8 cellular contexts compared by ENCODE assay signal in genomic region chr19:12670159-12670928, GRCh38. TPM values are rescaled to one million over a fixed set of nuclear protein-coding genes. Genes with fewer than 3 reads are reported as not detected.
DNase-seq lines count a peak whose midpoint lies in the region; ATAC-seq, FAIRE-seq and TF ChIP-seq lines count a peak whose summit lies in the region.

No MANE protein-coding gene starts in this region.

- POLR2A ChIA-PET in K562 (lab: Yijun Ruan, JAX): interaction anchor here (0.8 to 4.7 kb wide), 3 partner anchors 10 to 125 kb away, joined by 3 to 39 read pairs (median 3); partner anchors contain the start of gene DHPS

- H3K27me3 Mint-ChIP-seq in activated T-cell treated with anti-CD3 and anti-CD28 coated beads, Interleukin-2, amount 50 U/mL, for 4 hours (ENCODE audit: low read depth): no peaks in the 10 kb centered on the region
- no peaks in the 10 kb centered on the region for H3K27me3 Mint-ChIP-seq in type B pancreatic cell

- H3K9me3 Mint-ChIP-seq in activated T-cell treated with anti-CD3 and anti-CD28 coated beads, Interleukin-2, amount 50 U/mL, for 4 hours: no peaks in the 10 kb centered on the region
- H3K9me3 Mint-ChIP-seq in type B pancreatic cell: no peaks in the 10 kb centered on the region

- no peaks in the 10 kb centered on the region for H3K27me3 ChIP-seq in K562 (ENCODE audit: control insufficient read depth in 2 of 2, insufficient read depth in 2 of 2, low read length in 2 of 2)
- no peaks in the 10 kb centered on the region for H3K27me3 ChIP-seq in lower lobe of right lung (ENCODE audit: low read depth)

- H3K4me2 ChIP-seq in K562 (ENCODE audit: insufficient read depth, low read length): peak overlapping the region; percentile 88

- FAIRE-seq in K562 (lab: Jason Lieb, UNC): peak; percentile 26

- H3K36me3 Mint-ChIP-seq in activated T-cell treated with anti-CD3 and anti-CD28 coated beads, Interleukin-2, amount 50 U/mL, for 4 hours (ENCODE audit: insufficient read depth): peaks cover 16% of the 10 kb centered on the region
- peaks cover 14% of the 10 kb centered on the region for H3K36me3 Mint-ChIP-seq in type B pancreatic cell

- H3K4me1 Mint-ChIP-seq in activated T-cell treated with anti-CD3 and anti-CD28 coated beads, Interleukin-2, amount 50 U/mL, for 4 hours (ENCODE audit: low read depth): peaks cover 38% of the 10 kb centered on the region
- peaks cover 18% of the 10 kb centered on the region for H3K4me1 Mint-ChIP-seq in type B pancreatic cell (ENCODE audit: unreplicated experiment)

- peak overlapping the region; percentile 94 for H3K4me3 Mint-ChIP-seq in activated T-cell treated with anti-CD3 and anti-CD28 coated beads, Interleukin-2, amount 50 U/mL, for 4 hours
- H3K4me3 Mint-ChIP-seq in type B pancreatic cell: peak overlapping the region; percentile 99

- no peak for DNase-seq in activated T-cell treated with anti-CD3 and anti-CD28 coated beads, Interleukin-2, amount 50 U/mL, for 4 hours
- no peak for DNase-seq in activated T-cell treated with anti-CD3 and anti-CD28 coated beads for 4 hours
- no peak for DNase-seq in K562 (ENCODE audit: extremely low read depth in 1 of 4, low spot score in 3 of 4)
- DNase-seq in lower lobe of right lung: no peak
- no peak for DNase-seq in type B pancreatic cell (ENCODE audit: extremely low spot score, unreplicated experiment)
- DNase-seq in activated effector memory CD4-positive, alpha-beta T cell treated with anti-CD3 and anti-CD28 coated beads, Interleukin-2, amount 50 U/mL, for 16 hours: no peak
- no peak for DNase-seq in NCI-H1092 (lab: John Stamatoyannopoulos, UW)

- H4K20me1 ChIP-seq in K562 (replicated peaks; ENCODE audit: control insufficient read depth, insufficient read depth, low read length): peaks cover 5% of the 10 kb centered on the region; the same call in 1 of the 2 replicates

- 21% methylated on average over 25 of the region's 26 CpGs for WGBS in K562 (ENCODE audit: insufficient coverage, low coverage, missing lambda C conversion rate)

- no peak for TF ChIP-seq EP300 in K562 (IDR thresholded peaks at IDR 0.05; ENCODE audit: low read length)

- no peak for TF ChIP-seq CTCF in K562 (IDR thresholded peaks at IDR 0.05 in 2 of 3, conservative IDR thresholded peaks at IDR 0.05 in 1 of 3; ENCODE audit: insufficient read depth in 2 of 3, low read depth in 1 of 3, low read length in 3 of 3)
- TF ChIP-seq CTCF in lower lobe of right lung (IDR thresholded peaks at IDR 0.05): no peak
- TF ChIP-seq CTCF in type B pancreatic cell (conservative IDR thresholded peaks at IDR 0.05): no peak

- intact Hi-C loops in K562 (cut with micrococcal nuclease): no loop called here
- intact Hi-C loops in lower lobe of right lung (cut with DNase I): no loop called here

- CTCF ChIA-PET in K562 (lab: Yijun Ruan, JAX; ENCODE audit: low intra/inter-chr PET ratio): interaction anchor here (0.7 kb wide), 1 partner anchor 608 kb away, joined by 3 read pairs; no protein-coding TSS in a partner anchor

- peaks cover 43% of the 10 kb centered on the region; the same call in 2 of the 3 replicates for H3K36me3 ChIP-seq in K562 (ENCODE audit: control insufficient read depth, insufficient read depth, low read length)
- peaks cover 40% of the 10 kb centered on the region for H3K36me3 ChIP-seq in lower lobe of right lung

- peak overlapping the region; percentile 74 for H3K4me3 ChIP-seq in K562
- H3K4me3 ChIP-seq in lower lobe of right lung: peak overlapping the region; percentile 95

- peak overlapping the region; percentile 98 for H2AFZ ChIP-seq in K562 (ENCODE audit: low read depth, low read length)

- TF ChIP-seq POLR2A in K562 (conservative IDR thresholded peaks at IDR 0.05): peak; percentile 40; the same call in 1 of the 2 replicates

- H3K27ac ChIP-seq in K562 (ENCODE audit: extremely low read depth, low read depth, low read length) (peak overlapping the region; percentile 94), lower lobe of right lung (peak overlapping the region; percentile 98)

- no peak for TF ChIP-seq RAD21 in K562 (CRISPR knock-in tag; conservative IDR thresholded peaks at IDR 0.05 in 1 of 2, IDR thresholded peaks at IDR 0.05 in 1 of 2)

- H3K79me2 ChIP-seq in K562 (ENCODE audit: control insufficient read depth, insufficient read depth, low read length): peaks cover 34% of the 10 kb centered on the region

- H3K9me1 ChIP-seq in K562 (ENCODE audit: control insufficient read depth, insufficient read depth, low read length): no peaks in the 10 kb centered on the region

- in situ Hi-C loops in K562 (cut with MboI): loop anchor here (5.0 to 10.0 kb wide), 2 partner anchors 108 to 466 kb away; no protein-coding TSS in a partner anchor

- H3K9me3 ChIP-seq in K562 (replicated peaks; ENCODE audit: control insufficient read depth, insufficient read depth, low read depth, low read length): no peaks in the 10 kb centered on the region
- no peaks in the 10 kb centered on the region for H3K9me3 ChIP-seq in lower lobe of right lung

- BruUV-seq in K562 (replicated peaks; lab: Mats Ljungman, UMichigan): no TSS peak

- H3K27ac Mint-ChIP-seq in type B pancreatic cell: peak overlapping the region; percentile 98

- no peak for ATAC-seq in activated T-cell treated with anti-CD3 and anti-CD28 coated beads, Interleukin-2, amount 50 U/mL, for 4 hours
- ATAC-seq in K562: no peak
- ATAC-seq in lower lobe of right lung: no peak
- ATAC-seq in GM21390 (IDR thresholded peaks at IDR 0.05; ENCODE audit: unreplicated experiment): no peak

- peak overlapping the region; percentile 88 to 100 for H3K9ac ChIP-seq in K562 (ENCODE audit: insufficient read depth in 1 of 2, low read depth in 2 of 2, low read length in 2 of 2)

- H3K4me1 ChIP-seq in K562 (replicated peaks in 1 of 2; ENCODE audit: control insufficient read depth in 2 of 2, insufficient read depth in 2 of 2, low read length in 2 of 2) (peaks cover 18 to 51% of the 10 kb centered on the region in 2 experiments; a peak in 4 of 5 replicates), lower lobe of right lung (peaks cover 40% of the 10 kb centered on the region)

RNA-seq across cellular contexts. Expression of gene WDR83, which starts 3.7 kb away (rescaled TPM):
- 10 to 100 TPM; 27.8 to 29.6 (median 28.3) TPM for total RNA-seq in activated T-cell treated with anti-CD3 and anti-CD28 coated beads, Interleukin-2, amount 50 U/mL, for 4 hours
- 11.3 and 29.1 TPM in 2 replicates for total RNA-seq in K562 (2011; cell fraction: chromatin; rRNA removed; ENCODE audit: low replicate concordance)
- 26.8 and 27.0 TPM in 2 replicates for total RNA-seq in K562 (2011; cell fraction: nucleolus; rRNA removed)
- 13.4 and 19.2 TPM in 2 replicates for total RNA-seq in K562 (2011; cell fraction: nucleoplasm; rRNA removed)
- total RNA-seq in K562 (2014; rRNA removed): 19.7 and 21.3 TPM in 2 replicates
- 3.1 and 4.0 TPM in 2 replicates for total RNA-seq in K562 (2014; rRNA removed; fragmentation: Illumina TruSeq; extraction: Trizol)
- 9.3 and 9.5 TPM in 2 replicates for total RNA-seq in K562 (2015; rRNA removed; fragmentation: Illumina TruSeq; extraction: Trizol)
- 16.7 and 17.7 TPM in 2 replicates for total RNA-seq in K562 (2021)
- 4.2 and 4.7 TPM in 2 replicates for polyA plus RNA-seq in K562 (2011; rRNA removed)
- 7.6 and 13.2 TPM in 2 replicates for polyA plus RNA-seq in K562 (2011; cell fraction: cytosol; rRNA removed)
- polyA plus RNA-seq in K562 (2011; cell fraction: nucleus; rRNA removed): 9.2 and 15.7 TPM in 2 replicates
- polyA plus RNA-seq in K562 (2012): 11.6 and 12.0 TPM in 2 replicates
- 3.9 and 9.8 TPM in 2 replicates for polyA plus RNA-seq in K562 (2014; fragmentation: Illumina TruSeq; extraction: Trizol)
- polyA plus RNA-seq in K562 (2014; fragmentation: Nextera tagmentation; extraction: Ambion mirVana): 1 to 10 TPM in 1 of 2 experiments, under 1 TPM in 1; 0.52 to 2.9 TPM
- polyA plus RNA-seq in K562 (2014; rRNA removed): 13.9 and 17.5 TPM in 2 replicates
- polyA minus RNA-seq in K562 (2011; rRNA and poly(A)+ RNA removed): 3.3 and 3.6 TPM in 2 replicates
- polyA minus RNA-seq in K562 (2011; cell fraction: cytosol; rRNA and poly(A)+ RNA removed): 3.4 and 9.1 TPM in 2 replicates
- polyA minus RNA-seq in K562 (2011; cell fraction: nucleus; rRNA and poly(A)+ RNA removed): 9.2 and 11.2 TPM in 2 replicates
- total RNA-seq in lower lobe of right lung: 8.6 TPM
- total RNA-seq in type B pancreatic cell (ENCODE audit: low replicate concordance): 9.8 and 14.6 TPM in 2 replicates

RNA-seq across cellular contexts. Expression of gene MAN2B1, which starts 3.8 kb away (rescaled TPM):
- total RNA-seq in activated T-cell treated with anti-CD3 and anti-CD28 coated beads, Interleukin-2, amount 50 U/mL, for 4 hours: 100 to 1,000 TPM in 2 of 3 donors, 10 to 100 TPM in 1; 97.3 to 131 (median 127) TPM
- 35.1 and 100 TPM in 2 replicates for total RNA-seq in K562 (2011; cell fraction: chromatin; rRNA removed; ENCODE audit: low replicate concordance)
- total RNA-seq in K562 (2011; cell fraction: nucleolus; rRNA removed): 56.7 and 73.5 TPM in 2 replicates
- total RNA-seq in K562 (2011; cell fraction: nucleoplasm; rRNA removed): 48.1 and 50.2 TPM in 2 replicates
- total RNA-seq in K562 (2014; rRNA removed) (19.3 and 21.6 TPM in 2 replicates), K562 (2014; rRNA removed; fragmentation: Illumina TruSeq; extraction: Trizol) (5.3 and 6.6 TPM in 2 replicates), K562 (2015; rRNA removed; fragmentation: Illumina TruSeq; extraction: Trizol) (10.1 and 11.6 TPM in 2 replicates), K562 (2021) (33.8 and 34.0 TPM in 2 replicates), lower lobe of right lung (251 TPM), type B pancreatic cell (ENCODE audit: low replicate concordance) (90.6 and 95.4 TPM in 2 replicates)
- polyA plus RNA-seq in K562 (2011; rRNA removed) (8.1 and 12.5 TPM in 2 replicates), K562 (2014; fragmentation: Illumina TruSeq; extraction: Trizol) (11.4 and 18.0 TPM in 2 replicates), K562 (2014; fragmentation: Nextera tagmentation; extraction: Ambion mirVana) (under 1 TPM; 0.59 to 0.63 TPM), K562 (2014; rRNA removed) (14.2 and 14.7 TPM in 2 replicates)
- polyA plus RNA-seq in K562 (2011; cell fraction: cytosol; rRNA removed): 14.8 and 16.0 TPM in 2 replicates
- polyA plus RNA-seq in K562 (2011; cell fraction: nucleus; rRNA removed): 28.1 and 46.7 TPM in 2 replicates
- polyA plus RNA-seq in K562 (2012): 27.2 and 62.0 TPM in 2 replicates
- polyA minus RNA-seq in K562 (2011; rRNA and poly(A)+ RNA removed): 5.9 and 7.1 TPM in 2 replicates
- 16.4 and 27.7 TPM in 2 replicates for polyA minus RNA-seq in K562 (2011; cell fraction: cytosol; rRNA and poly(A)+ RNA removed)
- 15.1 and 18.4 TPM in 2 replicates for polyA minus RNA-seq in K562 (2011; cell fraction: nucleus; rRNA and poly(A)+ RNA removed)

RNA-seq across cellular contexts. Expression of gene DHPS, which starts 11.3 kb away (rescaled TPM):
- total RNA-seq in activated T-cell treated with anti-CD3 and anti-CD28 coated beads, Interleukin-2, amount 50 U/mL, for 4 hours: 100 to 1,000 TPM; 129 to 137 (median 132) TPM
- 194 and 333 TPM in 2 replicates for total RNA-seq in K562 (2011; cell fraction: chromatin; rRNA removed; ENCODE audit: low replicate concordance)
- total RNA-seq in K562 (2011; cell fraction: nucleolus; rRNA removed): 225 and 240 TPM in 2 replicates
- 169 and 186 TPM in 2 replicates for total RNA-seq in K562 (2011; cell fraction: nucleoplasm; rRNA removed)
- total RNA-seq in K562 (2014; rRNA removed) (90.2 and 99.2 TPM in 2 replicates), K562 (2014; rRNA removed; fragmentation: Illumina TruSeq; extraction: Trizol) (55.7 and 56.5 TPM in 2 replicates), K562 (2015; rRNA removed; fragmentation: Illumina TruSeq; extraction: Trizol) (61.0 and 62.6 TPM in 2 replicates), K562 (2021) (94.8 and 98.8 TPM in 2 replicates), lower lobe of right lung (77.0 TPM), type B pancreatic cell (ENCODE audit: low replicate concordance) (71.2 and 79.4 TPM in 2 replicates)
- polyA plus RNA-seq in K562 (2011; rRNA removed) (81.0 and 120 TPM in 2 replicates), K562 (2014; fragmentation: Illumina TruSeq; extraction: Trizol) (79.9 and 80.2 TPM in 2 replicates), K562 (2014; fragmentation: Nextera tagmentation; extraction: Ambion mirVana) (10 to 100 TPM; 47.1 to 54.1 TPM), K562 (2014; rRNA removed) (102 and 110 TPM in 2 replicates)
- 115 and 125 TPM in 2 replicates for polyA plus RNA-seq in K562 (2011; cell fraction: cytosol; rRNA removed)
- polyA plus RNA-seq in K562 (2011; cell fraction: nucleus; rRNA removed): 302 and 412 TPM in 2 replicates
- 88.5 and 115 TPM in 2 replicates for polyA plus RNA-seq in K562 (2012)
- polyA minus RNA-seq in K562 (2011; rRNA and poly(A)+ RNA removed): 69.4 and 78.7 TPM in 2 replicates
- 37.6 and 59.2 TPM in 2 replicates for polyA minus RNA-seq in K562 (2011; cell fraction: cytosol; rRNA and poly(A)+ RNA removed)
- 49.7 and 82.8 TPM in 2 replicates for polyA minus RNA-seq in K562 (2011; cell fraction: nucleus; rRNA and poly(A)+ RNA removed)

RNA-seq across cellular contexts. Expression of gene GNG14, which starts 17.5 kb away (rescaled TPM):
- total RNA-seq in activated T-cell treated with anti-CD3 and anti-CD28 coated beads, Interleukin-2, amount 50 U/mL, for 4 hours: not detected
- total RNA-seq in K562 (2011; cell fraction: chromatin; rRNA removed; ENCODE audit: low replicate concordance): not detected in 2 replicates
- total RNA-seq in K562 (2011; cell fraction: nucleolus; rRNA removed): not detected in 2 replicates
- not detected in 2 replicates for total RNA-seq in K562 (2011; cell fraction: nucleoplasm; rRNA removed)
- total RNA-seq in K562 (2014; rRNA removed) (not detected in 2 replicates), K562 (2014; rRNA removed; fragmentation: Illumina TruSeq; extraction: Trizol) (not detected in 2 replicates), K562 (2015; rRNA removed; fragmentation: Illumina TruSeq; extraction: Trizol) (not detected in 2 replicates), K562 (2021) (not detected in 2 replicates), lower lobe of right lung (not detected), type B pancreatic cell (ENCODE audit: low replicate concordance) (0.85 TPM in 1 of 2 replicates, not detected in the other)
- polyA plus RNA-seq in K562 (2011; rRNA removed) (not detected in 2 replicates), K562 (2014; fragmentation: Illumina TruSeq; extraction: Trizol) (not detected in 2 replicates), K562 (2014; fragmentation: Nextera tagmentation; extraction: Ambion mirVana) (not detected), K562 (2014; rRNA removed) (not detected in 2 replicates)
- polyA plus RNA-seq in K562 (2011; cell fraction: cytosol; rRNA removed): not detected in 2 replicates
- not detected in 2 replicates for polyA plus RNA-seq in K562 (2011; cell fraction: nucleus; rRNA removed)
- 0.91 TPM in 1 of 2 replicates, not detected in the other for polyA plus RNA-seq in K562 (2012)
- not detected in 2 replicates for polyA minus RNA-seq in K562 (2011; rRNA and poly(A)+ RNA removed)
- polyA minus RNA-seq in K562 (2011; cell fraction: cytosol; rRNA and poly(A)+ RNA removed): not detected in 2 replicates
- not detected in 2 replicates for polyA minus RNA-seq in K562 (2011; cell fraction: nucleus; rRNA and poly(A)+ RNA removed)

RNA-seq across cellular contexts. Expression of gene FBXW9, which starts 26.1 kb away (rescaled TPM):
- 1 to 10 TPM; 7.9 to 9.9 (median 9.4) TPM for total RNA-seq in activated T-cell treated with anti-CD3 and anti-CD28 coated beads, Interleukin-2, amount 50 U/mL, for 4 hours
- 11.4 and 40.7 TPM in 2 replicates for total RNA-seq in K562 (2011; cell fraction: chromatin; rRNA removed; ENCODE audit: low replicate concordance)
- 34.7 and 36.7 TPM in 2 replicates for total RNA-seq in K562 (2011; cell fraction: nucleolus; rRNA removed)
- 15.4 and 18.0 TPM in 2 replicates for total RNA-seq in K562 (2011; cell fraction: nucleoplasm; rRNA removed)
- 15.9 and 18.0 TPM in 2 replicates for total RNA-seq in K562 (2014; rRNA removed)
- 2.0 TPM in 2 replicates for total RNA-seq in K562 (2014; rRNA removed; fragmentation: Illumina TruSeq; extraction: Trizol)
- 6.0 and 6.2 TPM in 2 replicates for total RNA-seq in K562 (2015; rRNA removed; fragmentation: Illumina TruSeq; extraction: Trizol)
- total RNA-seq in K562 (2021): 16.8 and 17.3 TPM in 2 replicates
- 9.4 and 12.4 TPM in 2 replicates for polyA plus RNA-seq in K562 (2011; rRNA removed)
- 21.1 and 44.6 TPM in 2 replicates for polyA plus RNA-seq in K562 (2011; cell fraction: cytosol; rRNA removed)
- 48.4 and 77.6 TPM in 2 replicates for polyA plus RNA-seq in K562 (2011; cell fraction: nucleus; rRNA removed)
- 9.1 and 13.6 TPM in 2 replicates for polyA plus RNA-seq in K562 (2012)
- 3.6 and 9.1 TPM in 2 replicates for polyA plus RNA-seq in K562 (2014; fragmentation: Illumina TruSeq; extraction: Trizol)
- 1 to 10 TPM in 1 of 2 experiments, under 1 TPM in 1; 0.23 to 1.3 TPM for polyA plus RNA-seq in K562 (2014; fragmentation: Nextera tagmentation; extraction: Ambion mirVana)
- 19.0 and 21.7 TPM in 2 replicates for polyA plus RNA-seq in K562 (2014; rRNA removed)
- 2.8 and 3.4 TPM in 2 replicates for polyA minus RNA-seq in K562 (2011; rRNA and poly(A)+ RNA removed)
- 7.5 and 10.9 TPM in 2 replicates for polyA minus RNA-seq in K562 (2011; cell fraction: cytosol; rRNA and poly(A)+ RNA removed)
- polyA minus RNA-seq in K562 (2011; cell fraction: nucleus; rRNA and poly(A)+ RNA removed): 10.2 and 10.4 TPM in 2 replicates
- total RNA-seq in lower lobe of right lung: 6.0 TPM
- total RNA-seq in type B pancreatic cell (ENCODE audit: low replicate concordance): 15.4 and 17.0 TPM in 2 replicates
